1 cellular context compared by ENCODE assay signal in genomic region chr1:2150836-2151235, GRCh38.
TF ChIP-seq lines count a peak whose summit lies in the region.

No MANE protein-coding gene starts in this region.

TF ChIP-seq in HepG2, 621 proteins besides CTCF, POLR2A, EP300 and RAD21:
- TF ChIP-seq ZNF589 (CRISPR knock-in tag; conservative IDR thresholded peaks at IDR 0.05), result no peak
- no peak for TF ChIP-seq ZNF224 (CRISPR knock-in tag; IDR thresholded peaks at IDR 0.05)
- no peak for TF ChIP-seq KLF12 (CRISPR knock-in tag; IDR thresholded peaks at IDR 0.05; ENCODE audit: borderline replicate concordance)
- TF ChIP-seq ZNF891 (CRISPR knock-in tag; IDR thresholded peaks at IDR 0.05), result no peak
- TF ChIP-seq SKIL (CRISPR knock-in tag; IDR thresholded peaks at IDR 0.05; ENCODE audit: borderline replicate concordance), result no peak
- TF ChIP-seq IRF1 (CRISPR knock-in tag; IDR thresholded peaks at IDR 0.05; ENCODE audit: low read depth), result no peak
- no peak for TF ChIP-seq IRX3 (CRISPR knock-in tag; IDR thresholded peaks at IDR 0.05; ENCODE audit: borderline replicate concordance, low read depth)
- no peak for TF ChIP-seq PHF5A (CRISPR knock-in tag; IDR thresholded peaks at IDR 0.05; ENCODE audit: low read depth, unreplicated experiment)
- TF ChIP-seq DRAP1 (CRISPR knock-in tag; IDR thresholded peaks at IDR 0.05), result no peak
- TF ChIP-seq ZSCAN31 (CRISPR knock-in tag; IDR thresholded peaks at IDR 0.05; ENCODE audit: low read depth), result no peak
- TF ChIP-seq LBX2 (CRISPR knock-in tag; IDR thresholded peaks at IDR 0.05; ENCODE audit: borderline replicate concordance), result no peak
- no peak for TF ChIP-seq PHB2 (IDR thresholded peaks at IDR 0.05; ENCODE audit: partially characterized antibody)
- TF ChIP-seq ZNF670 (CRISPR knock-in tag; IDR thresholded peaks at IDR 0.05; ENCODE audit: borderline replicate concordance), result no peak
- TF ChIP-seq NFE2L1 (CRISPR knock-in tag; IDR thresholded peaks at IDR 0.05; ENCODE audit: borderline replicate concordance), result no peak
- no peak for TF ChIP-seq MATR3 (CRISPR knock-in tag; IDR thresholded peaks at IDR 0.05)
